13 cellular contexts compared by ENCODE assay signal in genomic region chr18:26406294-26406693, GRCh38.
DNase-seq lines count a peak whose midpoint lies in the region; ATAC-seq and TF ChIP-seq lines count a peak whose summit lies in the region.
"Had no signal": no experiment of that assay in that cellular context is flagged by ENCODE, and none has a peak within 500 bp of the region (broad histone marks: within the 10 kb centered on the region; RNA-seq: fewer than 3 reads in every experiment).

No MANE protein-coding gene starts in this region.

- H3K9me3 ChIP-seq in Karpas-422 (ENCODE audit: low read length) (no peaks in the 10 kb centered on the region), SJCRH30 (replicated peaks) (no peaks in the 10 kb centered on the region)
- H3K9me3 ChIP-seq: Caco-2 had no signal

- H3K4me1 ChIP-seq in GM23338 (ENCODE audit: insufficient read depth), result peaks cover 6% of the 10 kb centered on the region
- H3K4me1 ChIP-seq in Karpas-422 (ENCODE audit: low read length), result peaks cover 39% of the 10 kb centered on the region
- H3K4me1 ChIP-seq in SJCRH30, result no peaks in the 10 kb centered on the region
- H3K4me1 ChIP-seq: Caco-2 had no signal

- H2AFZ ChIP-seq in GM23338 (peak overlapping the region; percentile 52; the same call in 1 of the 2 replicates), Karpas-422 (ENCODE audit: low read length) (no peak overlapping the region)
- H2AFZ ChIP-seq: GM23248 had no signal

- no peak; the same call in 2 of the 3 replicates for ATAC-seq in GM23338

- no peak overlapping the region for H3K4me3 Mint-ChIP-seq in GM23338
- H3K4me3 Mint-ChIP-seq: CD14-positive monocyte; CD8-positive, alpha-beta memory T cell; H9 had no signal

- H3K79me2 ChIP-seq in GM23338 (replicated peaks; ENCODE audit: insufficient read depth), result no peaks in the 10 kb centered on the region
- H3K79me2 ChIP-seq in Karpas-422 (ENCODE audit: low read length), result no peaks in the 10 kb centered on the region

- peaks cover 23% of the 10 kb centered on the region for H3K4me1 Mint-ChIP-seq in GM23338
- H3K4me1 Mint-ChIP-seq: CD14-positive monocyte; CD8-positive, alpha-beta memory T cell had no signal

- H3F3A ChIP-seq in GM23338 (replicated peaks; ENCODE audit: low read depth), result no peaks in the 10 kb centered on the region

- TF ChIP-seq CTCF in GM23338 (conservative IDR thresholded peaks at IDR 0.05; ENCODE audit: low read depth in 2 of 2), result no peak

- H3K9me2 ChIP-seq in GM23338 (ENCODE audit: insufficient read depth), result 0 out of 2 replicates have a peak, but pooled peaks cover 7% of the 10 kb centered on the region
- H3K9me2 ChIP-seq in Karpas-422 (replicated peaks; ENCODE audit: insufficient read depth, low read length), result no peaks in the 10 kb centered on the region

- H3K36me3 ChIP-seq in GM23338 (ENCODE audit: insufficient read depth) (no peaks in the 10 kb centered on the region), Karpas-422 (ENCODE audit: insufficient read depth, low read length) (no peaks in the 10 kb centered on the region), SJCRH30 (no peaks in the 10 kb centered on the region)

- H3K4me3 ChIP-seq in GM23338, result no peak overlapping the region
- H3K4me3 ChIP-seq in Karpas-422 (ENCODE audit: low read length), result no peak overlapping the region
- H3K4me3 ChIP-seq in SJCRH30, result no peak overlapping the region
- H3K4me3 ChIP-seq: GM23248 had no signal

- H3K36me3 Mint-ChIP-seq in GM23338 (ENCODE audit: low read depth), result no peaks in the 10 kb centered on the region
- H3K36me3 Mint-ChIP-seq: CD14-positive monocyte; CD8-positive, alpha-beta memory T cell had no signal

- H3K27ac ChIP-seq in GM23338 (ENCODE audit: low read depth) (no peak overlapping the region), Karpas-422 (ENCODE audit: low read length) (no peak overlapping the region), SJCRH30 (no peak overlapping the region)
- H3K27ac ChIP-seq: GM23248 had no signal

- H3K27me3 Mint-ChIP-seq in GM23338 (ENCODE audit: insufficient read depth, low read depth, poor library complexity), result peaks cover 3% of the 10 kb centered on the region

- H3K9me3 Mint-ChIP-seq in GM23338, result no peaks in the 10 kb centered on the region
- H3K9me3 Mint-ChIP-seq: CD14-positive monocyte, H9 had no signal

- H3K27me3 ChIP-seq in GM23338 (ENCODE audit: insufficient read depth) (no peaks in the 10 kb centered on the region), Karpas-422 (ENCODE audit: low read length) (no peaks in the 10 kb centered on the region), SJCRH30 (no peaks in the 10 kb centered on the region)

- DNase-seq in GM23338 (ENCODE audit: low spot score), result no peak
- no peak for DNase-seq in Karpas-422
- peak; percentile 12 to 18 for DNase-seq in SJCRH30
- peak; percentile 38 for DNase-seq in retina
- no peak for DNase-seq in NCI-H2081 (lab: John Stamatoyannopoulos, UW)
- no peak for DNase-seq in medulla oblongata (ENCODE audit: extremely low spot score)
- DNase-seq: Caco-2; CD8-positive, alpha-beta memory T cell; DMS53; GF-D8; GM23248; H9 had no signal

- H3K9ac ChIP-seq in Karpas-422 (ENCODE audit: low read length), result no peak overlapping the region
- H3K9ac ChIP-seq: GM23248 had no signal

- H3K27ac Mint-ChIP-seq in GM23338, result no peak overlapping the region
- H3K27ac Mint-ChIP-seq: CD14-positive monocyte; CD8-positive, alpha-beta memory T cell; H9 had no signal

- H4K20me1 ChIP-seq in GM23338 (replicated peaks; ENCODE audit: insufficient read depth) (no peaks in the 10 kb centered on the region), Karpas-422 (ENCODE audit: insufficient read depth, low read depth, low read length) (no peaks in the 10 kb centered on the region)

- H3K4me2 ChIP-seq in GM23338 (no peak overlapping the region), Karpas-422 (ENCODE audit: low read depth, low read length, poor library complexity, severe bottlenecking) (peak overlapping the region; percentile 39)

TF ChIP-seq in GM23338, 12 proteins besides CTCF, POLR2A, EP300 and RAD21:
- no peak for TF ChIP-seq ZNF114 (CRISPR knock-in tag; IDR thresholded peaks at IDR 0.05)

Comparison
In these comparisons a context has a peak if more than half of its experiments do, and no peak if none do; other contexts are left out.
1. DNase-seq: peak in SJCRH30 (2 of 2) and retina (single experiment); none in GM23338 (single experiment), Karpas-422 (single experiment), NCI-H2081 (0 of 2) and medulla oblongata (single experiment).